ENCODE assay signal across 8 cellular contexts in genomic region chr10:79502561-79503309, GRCh38. TPM values are rescaled to one million over a fixed set of nuclear protein-coding genes. Genes with fewer than 3 reads are reported as not detected.
DNase-seq lines count a peak whose midpoint lies in the region; ATAC-seq, FAIRE-seq and TF ChIP-seq lines count a peak whose summit lies in the region.

No MANE protein-coding gene starts in this region.

- H3K4ac ChIP-seq in H1 (replicated peaks; ENCODE audit: insufficient read length, low read depth, low read length) (no peak overlapping the region), neuronal stem cell (ENCODE audit: low read length) (no peak overlapping the region)

- no peak for TF ChIP-seq EP300 in H1 (IDR thresholded peaks at IDR 0.05; ENCODE audit: borderline replicate concordance in 1 of 2, low read depth in 2 of 2, low read length in 2 of 2)

- H3K23me2 ChIP-seq in H1 (ENCODE audit: low read depth, low read length), result no peaks in the 10 kb centered on the region

- no peaks in the 10 kb centered on the region for H3K36me3 Mint-ChIP-seq in CD4-positive, alpha-beta memory T cell

- CTCF ChIA-PET in H1 (lab: Charles Lee; ENCODE audit: partially characterized antibody), result interaction anchor here (0.7 to 4.6 kb wide), 10 partner anchors 15 to 642 kb away, joined by 3 to 41 read pairs (median 5); no protein-coding TSS in a partner anchor
- CTCF ChIA-PET in CD4-positive, alpha-beta memory T cell (lab: Charles Lee; ENCODE audit: partially characterized antibody), result no interaction called here

- TF ChIP-seq CTCF in D721Med (IDR thresholded peaks at IDR 0.05; ENCODE audit: insufficient read depth, missing control alignments) (peak; percentile 27), H1 (IDR thresholded peaks at IDR 0.05; ENCODE audit: control extremely low read depth in 1 of 3, insufficient read depth in 1 of 3, low read depth in 1 of 3, low read length in 3 of 3) (peak; percentile 66 to 75 (median 71))

- H3K27me3 ChIP-seq in Karpas-422 (ENCODE audit: low read length) (no peaks in the 10 kb centered on the region), H1 (replicated peaks in 1 of 4; ENCODE audit: control insufficient read depth in 3 of 4, extremely low read depth in 1 of 4, insufficient read depth in 3 of 4, low read length in 3 of 4) (no peaks in the 10 kb centered on the region; a peak in 3 of 7 replicates), neuronal stem cell (ENCODE audit: control insufficient read depth in 3 of 3, insufficient read depth in 3 of 3, low read depth in 1 of 3, low read length in 3 of 3) (no peaks in the 10 kb centered on the region)
- H3K27me3 ChIP-seq in CD4-positive, alpha-beta memory T cell (ENCODE audit: insufficient read depth, low read length), result no peaks in the 10 kb centered on the region

- H2AK5ac ChIP-seq in H1 (ENCODE audit: low read depth, low read length) (no peak overlapping the region), neuronal stem cell (ENCODE audit: low read depth, low read length) (no peak overlapping the region)

- no peak overlapping the region for H3K4me2 ChIP-seq in Karpas-422 (ENCODE audit: low read depth, low read length, poor library complexity, severe bottlenecking)
- H3K4me2 ChIP-seq in H1 (ENCODE audit: insufficient read depth in 1 of 2, low read depth in 2 of 2, low read length in 2 of 2), result peak overlapping the region in 1 of 2 experiments; percentile 49; a peak in 2 of 4 replicates
- no peak overlapping the region for H3K4me2 ChIP-seq in neuronal stem cell (ENCODE audit: insufficient read depth, low read length, poor library complexity, severe bottlenecking)

- H2BK120ac ChIP-seq in H1 (replicated peaks; ENCODE audit: low read depth, low read length) (no peak overlapping the region), neuronal stem cell (ENCODE audit: low read depth, low read length) (peak overlapping the region; percentile 76)

- POLR2A ChIA-PET in H1 (lab: Charles Lee; ENCODE audit: partially characterized antibody), result no interaction called here
- POLR2A ChIA-PET in CD4-positive, alpha-beta memory T cell (lab: Charles Lee; ENCODE audit: partially characterized antibody), result no interaction called here

- TF ChIP-seq RAD21 in H1 (IDR thresholded peaks at IDR 0.05 in 1 of 2, conservative IDR thresholded peaks at IDR 0.05 in 1 of 2; ENCODE audit: low read depth in 2 of 2, low read length in 2 of 2), result peak; percentile 72 to 74

- H3K79me2 ChIP-seq in Karpas-422 (ENCODE audit: low read length) (no peaks in the 10 kb centered on the region), H1 (ENCODE audit: control insufficient read depth in 1 of 2, insufficient read depth in 2 of 2, low read length in 2 of 2) (no peaks in the 10 kb centered on the region)

- H4K5ac ChIP-seq in H1 (ENCODE audit: insufficient read length, low read depth, low read length), result no peak overlapping the region

- H3K79me1 ChIP-seq in H1 (ENCODE audit: low read depth, low read length) (no peaks in the 10 kb centered on the region), neuronal stem cell (ENCODE audit: low read depth, low read length) (no peaks in the 10 kb centered on the region)

- no peak overlapping the region for H3K4me3 Mint-ChIP-seq in CD4-positive, alpha-beta memory T cell

- H3K56ac ChIP-seq in H1 (replicated peaks; ENCODE audit: insufficient read length, low read depth, low read length), result no peak overlapping the region

- FAIRE-seq in D721Med (lab: Jason Lieb, UNC) (no peak), H1 (lab: Jason Lieb, UNC) (peak; percentile 82)

- TF ChIP-seq POLR2A in H1 (IDR thresholded peaks at IDR 0.05; ENCODE audit: control extremely low read depth in 1 of 2, low read depth in 2 of 2, low read length in 2 of 2), result no peak

- no peaks in the 10 kb centered on the region for H4K20me1 ChIP-seq in Karpas-422 (ENCODE audit: insufficient read depth, low read depth, low read length)
- no peaks in the 10 kb centered on the region for H4K20me1 ChIP-seq in H1 (replicated peaks in 1 of 2; ENCODE audit: control insufficient read depth in 1 of 2, insufficient read depth in 2 of 2, low read length in 2 of 2)

- H3K9ac ChIP-seq in Karpas-422 (ENCODE audit: low read length) (no peak overlapping the region), H1 (replicated peaks in 1 of 4; ENCODE audit: extremely low read depth in 1 of 4, low read depth in 3 of 4, low read length in 3 of 4) (no peak overlapping the region), neuronal stem cell (ENCODE audit: low read depth, low read length, poor library complexity) (peak overlapping the region; percentile 50)

- H4K91ac ChIP-seq in H1 (replicated peaks; ENCODE audit: insufficient read length, low read length), result no peak overlapping the region
- H4K91ac ChIP-seq in neuronal stem cell (ENCODE audit: low read depth, low read length, poor library complexity), result no peak overlapping the region

- H3K23ac ChIP-seq in H1 (ENCODE audit: insufficient read length) (no peak overlapping the region), neuronal stem cell (ENCODE audit: low read depth, low read length, poor library complexity) (no peak overlapping the region)

- H3K27ac Mint-ChIP-seq in CD4-positive, alpha-beta memory T cell, result no peak overlapping the region

- H3K4me1 ChIP-seq in Karpas-422 (ENCODE audit: low read length) (no peaks in the 10 kb centered on the region), H1 (replicated peaks in 1 of 4; ENCODE audit: control insufficient read depth in 3 of 4, insufficient read depth in 4 of 4, low read length in 3 of 4) (no peaks in the 10 kb centered on the region), neuronal stem cell (ENCODE audit: control insufficient read depth in 2 of 2, insufficient read depth in 1 of 2, low read depth in 1 of 2, low read length in 2 of 2) (peaks cover 0 to 8% of the 10 kb centered on the region in 2 donors)
- no peaks in the 10 kb centered on the region for H3K4me1 ChIP-seq in CD4-positive, alpha-beta memory T cell (ENCODE audit: insufficient read depth, low read length)

- peak overlapping the region; percentile 76; the same call in 1 of the 2 replicates for H4K8ac ChIP-seq in H1 (ENCODE audit: extremely low read depth, insufficient read depth, low read length)
- peak overlapping the region; percentile 65 for H4K8ac ChIP-seq in neuronal stem cell (ENCODE audit: low read depth, low read length)

- H3K9me3 ChIP-seq in Karpas-422 (ENCODE audit: low read length), result no peaks in the 10 kb centered on the region
- no peaks in the 10 kb centered on the region for H3K9me3 ChIP-seq in H1 (ENCODE audit: insufficient read depth in 2 of 2, low read depth in 1 of 2, low read length in 1 of 2)
- H3K9me3 ChIP-seq in neuronal stem cell (replicated peaks in 1 of 2; ENCODE audit: control insufficient read depth in 2 of 2, insufficient read depth in 1 of 2, low read depth in 1 of 2, low read length in 2 of 2), result no peaks in the 10 kb centered on the region
- no peaks in the 10 kb centered on the region for H3K9me3 ChIP-seq in CD4-positive, alpha-beta memory T cell (ENCODE audit: control insufficient read depth in 1 of 2, low read length in 2 of 2)

- 32% methylated on average over 7 of the region's 7 CpGs; no CpG with 5 or more reads in 1 of the 2 experiments for WGBS in H1 (ENCODE audit: extremely low coverage in 1 of 2, insufficient coverage in 1 of 2, insufficient read length in 1 of 2, insufficient replicate concordance in 2 of 2, low coverage in 1 of 2, low lambda C conversion rate in 2 of 2, missing lambda C conversion rate in 1 of 2), 2 experiments
- WGBS in neuronal stem cell (ENCODE audit: extremely low coverage in 2 of 2, insufficient read length in 2 of 2, insufficient replicate concordance in 1 of 2), 2 donors, result no CpG with 5 or more reads among the region's 7 CpGs

- H2BK20ac ChIP-seq in H1 (ENCODE audit: low read length), result no peak overlapping the region

- H2BK15ac ChIP-seq in H1 (ENCODE audit: low read length) (no peak overlapping the region), neuronal stem cell (ENCODE audit: low read length) (peak overlapping the region; percentile 64)

- H3K27ac ChIP-seq in Karpas-422 (ENCODE audit: low read length) (no peak overlapping the region), H1 (ENCODE audit: low read depth, low read length) (no peak overlapping the region), neuronal stem cell (replicated peaks; ENCODE audit: low read length) (no peak overlapping the region)
- no peak overlapping the region for H3K27ac ChIP-seq in CD4-positive, alpha-beta memory T cell (ENCODE audit: low read depth, low read length)

- H3K9me2 ChIP-seq in Karpas-422 (replicated peaks; ENCODE audit: insufficient read depth, low read length), result no peaks in the 10 kb centered on the region

- peaks cover 0 to 2% (median under 1%) of the 10 kb centered on the region in 4 donors for H3K4me1 Mint-ChIP-seq in CD4-positive, alpha-beta memory T cell

- H3K27me3 Mint-ChIP-seq in CD4-positive, alpha-beta memory T cell, result peaks cover 21 to 22% of the 10 kb centered on the region in 2 donors

- H2AFZ ChIP-seq in Karpas-422 (ENCODE audit: low read length) (no peak overlapping the region), H1 (ENCODE audit: low read length) (peak overlapping the region; percentile 76; the same call in 1 of the 2 replicates), neuronal stem cell (ENCODE audit: low read length) (peak overlapping the region; percentile 79)

- H3K18ac ChIP-seq in H1 (ENCODE audit: extremely low read depth, low read length), result no peak overlapping the region; the same call in none of the 2 replicates
- H3K18ac ChIP-seq in neuronal stem cell (ENCODE audit: low read length), result peak overlapping the region; percentile 84

- DNase-seq in D721Med (ENCODE audit: insufficient read length, low spot score) (no peak), Karpas-422 (peak; percentile 46), H1 (ENCODE audit: low read depth in 1 of 2, low spot score in 2 of 2) (peak; percentile 29 to 78), neuronal stem cell (ENCODE audit: low spot score) (no peak)
- no peak for DNase-seq in CD4-positive, alpha-beta memory T cell
- no peak for DNase-seq in activated naive CD4-positive, alpha-beta T cell treated with Interleukin-2 at 50 U/mL for 16 hours

- H3K36me3 ChIP-seq in Karpas-422 (ENCODE audit: insufficient read depth, low read length), result no peaks in the 10 kb centered on the region
- H3K36me3 ChIP-seq in H1 (ENCODE audit: control insufficient read depth in 2 of 4, insufficient read depth in 4 of 4, low read length in 3 of 4), result no peaks in the 10 kb centered on the region
- no peaks in the 10 kb centered on the region for H3K36me3 ChIP-seq in neuronal stem cell (replicated peaks in 1 of 2; ENCODE audit: control insufficient read depth in 2 of 2, insufficient read depth in 2 of 2, low read length in 2 of 2)
- no peaks in the 10 kb centered on the region for H3K36me3 ChIP-seq in CD4-positive, alpha-beta memory T cell (ENCODE audit: insufficient read depth, low read length)

- H2BK12ac ChIP-seq in H1 (ENCODE audit: low read depth, low read length) (no peak overlapping the region), neuronal stem cell (ENCODE audit: low read length) (peak overlapping the region; percentile 73)

- no peak for ATAC-seq in GM18868 (IDR thresholded peaks at IDR 0.05; ENCODE audit: unreplicated experiment)
- no peak for ATAC-seq in HG03039 (IDR thresholded peaks at IDR 0.05; ENCODE audit: unreplicated experiment)

- no peaks in the 10 kb centered on the region for H3K9me3 Mint-ChIP-seq in CD4-positive, alpha-beta memory T cell

- H3K4me3 ChIP-seq in Karpas-422 (ENCODE audit: low read length), result no peak overlapping the region
- no peak overlapping the region for H3K4me3 ChIP-seq in H1 (ENCODE audit: extremely low read depth in 1 of 4, insufficient read depth in 2 of 4, low read depth in 3 of 4, low read length in 4 of 4)
- no peak overlapping the region for H3K4me3 ChIP-seq in neuronal stem cell (ENCODE audit: low read length in 2 of 2)
- no peak overlapping the region for H3K4me3 ChIP-seq in CD4-positive, alpha-beta memory T cell (ENCODE audit: low read length in 2 of 2)

- H2BK5ac ChIP-seq in H1 (ENCODE audit: low read depth, low read length) (no peak overlapping the region), neuronal stem cell (ENCODE audit: low read length) (peak overlapping the region; percentile 82)

- intact Hi-C loops in CD4-positive, alpha-beta memory T cell (cut with micrococcal nuclease), result no loop called here

- no peak overlapping the region for H3K14ac ChIP-seq in H1 (ENCODE audit: insufficient read length)
- no peak overlapping the region for H3K14ac ChIP-seq in neuronal stem cell (ENCODE audit: low read length)

RNA-seq across cellular contexts. Expression of gene EIF5AL1, which starts 9.6 kb away (rescaled TPM):
- total RNA-seq in Karpas-422 (2014; rRNA removed; shearing (Covaris generic); ENCODE audit: low replicate concordance), result 0.11 TPM in 1 of 2 replicates, not detected in the other
- 1.7 and 2.0 TPM in 2 replicates for total RNA-seq in H1 (2021; fragmentation: NEBNext Ultra II Directional; extraction: Animal tissue kit (Norgen Biotek cat#: 25700))
- 2.0 and 2.2 TPM in 2 replicates for polyA plus RNA-seq in H1 (2011; rRNA removed)
- polyA plus RNA-seq in H1 (2011; cell fraction: cytosol; rRNA removed), result 1.4 TPM
- polyA plus RNA-seq in H1 (2011; cell fraction: nucleus; rRNA removed), result 0.58 TPM
- polyA plus RNA-seq in H1 (2012, experiment 1 of 2), result 1.5 to 8.3 TPM (median 1.8 TPM) in 4 replicates
- polyA plus RNA-seq in H1 (2012, experiment 2 of 2), result 1.7 TPM
- 1.1 TPM for polyA plus RNA-seq in H1 (2013, experiment 1 of 2)
- polyA plus RNA-seq in H1 (2013, experiment 2 of 2), result 1.1 TPM
- polyA minus RNA-seq in H1 (2011; rRNA and poly(A)+ RNA removed), result 2.0 and 2.1 TPM in 2 replicates
- polyA minus RNA-seq in H1 (2011; cell fraction: cytosol; rRNA and poly(A)+ RNA removed), result not detected
- polyA minus RNA-seq in H1 (2011; cell fraction: nucleus; rRNA and poly(A)+ RNA removed), result 0.40 TPM
- polyA plus RNA-seq in neuronal stem cell (2013, experiment 1 of 2), result 0.38 TPM
- polyA plus RNA-seq in neuronal stem cell (2013, experiment 2 of 2), result 0.39 TPM
- under 1 TPM; 0.73 to 0.94 TPM for total RNA-seq in CD4-positive, alpha-beta memory T cell
- polyA plus RNA-seq in CD4-positive, alpha-beta memory T cell, result under 1 TPM; 0.16 to 0.43 TPM

RNA-seq across cellular contexts. Expression of gene ZCCHC24, which starts 57.3 kb away (rescaled TPM):
- 0.60 and 0.61 TPM in 2 replicates for total RNA-seq in Karpas-422 (2014; rRNA removed; shearing (Covaris generic); ENCODE audit: low replicate concordance)
- total RNA-seq in H1 (2021; fragmentation: NEBNext Ultra II Directional; extraction: Animal tissue kit (Norgen Biotek cat#: 25700)), result 6.2 and 6.9 TPM in 2 replicates
- polyA plus RNA-seq in H1 (2011; rRNA removed), result 3.9 and 5.8 TPM in 2 replicates
- 4.1 TPM for polyA plus RNA-seq in H1 (2011; cell fraction: cytosol; rRNA removed)
- polyA plus RNA-seq in H1 (2011; cell fraction: nucleus; rRNA removed), result 4.5 TPM
- 3.1 to 4.4 TPM (median 4.3 TPM) in 4 replicates for polyA plus RNA-seq in H1 (2012, experiment 1 of 2)
- polyA plus RNA-seq in H1 (2012, experiment 2 of 2), result 3.8 TPM
- 3.6 TPM for polyA plus RNA-seq in H1 (2013, experiment 1 of 2)
- 3.8 TPM for polyA plus RNA-seq in H1 (2013, experiment 2 of 2)
- 3.4 and 3.7 TPM in 2 replicates for polyA minus RNA-seq in H1 (2011; rRNA and poly(A)+ RNA removed)
- 4.0 TPM for polyA minus RNA-seq in H1 (2011; cell fraction: cytosol; rRNA and poly(A)+ RNA removed)
- 3.2 TPM for polyA minus RNA-seq in H1 (2011; cell fraction: nucleus; rRNA and poly(A)+ RNA removed)
- polyA plus RNA-seq in neuronal stem cell (2013, experiment 1 of 2), result 10.6 TPM
- 10.3 TPM for polyA plus RNA-seq in neuronal stem cell (2013, experiment 2 of 2)
- 1 to 10 TPM; 1.7 to 1.9 TPM for total RNA-seq in CD4-positive, alpha-beta memory T cell
- under 1 TPM; 0.30 to 0.79 TPM for polyA plus RNA-seq in CD4-positive, alpha-beta memory T cell

RNA-seq across cellular contexts. Expression of gene SFTPA2, which starts 57.5 kb away (rescaled TPM):
- total RNA-seq in Karpas-422 (2014; rRNA removed; shearing (Covaris generic); ENCODE audit: low replicate concordance), result not detected in 2 replicates
- not detected in 2 replicates for total RNA-seq in H1 (2021; fragmentation: NEBNext Ultra II Directional; extraction: Animal tissue kit (Norgen Biotek cat#: 25700))
- not detected in 2 replicates for polyA plus RNA-seq in H1 (2011; rRNA removed)
- not detected for polyA plus RNA-seq in H1 (2011; cell fraction: cytosol; rRNA removed)
- not detected for polyA plus RNA-seq in H1 (2011; cell fraction: nucleus; rRNA removed)
- polyA plus RNA-seq in H1 (2012, experiment 1 of 2), result not detected in 4 replicates
- not detected for polyA plus RNA-seq in H1 (2012, experiment 2 of 2)
- polyA plus RNA-seq in H1 (2013, experiment 1 of 2), result not detected
- not detected for polyA plus RNA-seq in H1 (2013, experiment 2 of 2)
- polyA minus RNA-seq in H1 (2011; rRNA and poly(A)+ RNA removed), result not detected in 2 replicates
- not detected for polyA minus RNA-seq in H1 (2011; cell fraction: cytosol; rRNA and poly(A)+ RNA removed)
- not detected for polyA minus RNA-seq in H1 (2011; cell fraction: nucleus; rRNA and poly(A)+ RNA removed)
- polyA plus RNA-seq in neuronal stem cell (2013, experiment 1 of 2), result 0.13 TPM
- polyA plus RNA-seq in neuronal stem cell (2013, experiment 2 of 2), result 0.06 TPM
- total RNA-seq in CD4-positive, alpha-beta memory T cell, result not detected
- not detected for polyA plus RNA-seq in CD4-positive, alpha-beta memory T cell

Comparison
In these comparisons a context has a peak if more than half of its experiments do, and no peak if none do; other contexts are left out.
1. DNase-seq: peak in Karpas-422 (single experiment) and H1 (2 of 2); none in D721Med (single experiment), neuronal stem cell (single experiment), CD4-positive, alpha-beta memory T cell (0 of 5) and activated naive CD4-positive, alpha-beta T cell treated with Interleukin-2 at 50 U/mL for 16 hours (single experiment).